In the genomic region with DNA sequence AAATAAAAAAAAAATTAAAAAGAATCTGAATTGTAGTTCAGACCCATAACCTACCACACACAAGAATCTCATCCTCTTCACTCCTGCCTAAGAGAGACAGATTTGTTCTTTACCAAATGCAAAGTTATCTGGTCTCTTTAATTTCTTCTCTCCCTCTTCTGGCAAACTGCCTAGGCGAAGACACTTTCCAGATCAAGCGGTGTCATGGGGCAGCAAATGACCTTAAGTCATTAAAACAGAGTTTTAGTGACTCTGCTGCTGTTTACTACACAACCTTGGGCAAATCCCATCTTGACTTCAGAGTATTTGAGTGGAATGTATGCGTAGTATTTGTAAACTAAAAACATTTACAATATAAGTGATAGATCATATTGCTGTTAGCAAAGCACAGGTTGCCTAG, we compare ENCODE assay signal across 17 cellular contexts.
"Had no signal": no experiment of that assay in that cellular context is flagged by ENCODE, and none has a peak within 500 bp of the region (broad histone marks: within the 10 kb centered on the region; RNA-seq: fewer than 3 reads in every experiment).

No MANE protein-coding gene starts in this region.

- H3K9me3 ChIP-seq: body of pancreas, gastrocnemius medialis, thyroid gland, vagina had no signal

- H3K36me3 ChIP-seq: gastrocnemius medialis, heart left ventricle, left lung, thyroid gland, vagina had no signal

- H3K27ac ChIP-seq: body of pancreas, gastrocnemius medialis, left lung, thyroid gland, vagina had no signal

- DNase-seq: activated B cell treated with CpG ODN at 0.5 μM for 24 hours; activated CD4-positive, alpha-beta T cell treated with anti-CD3 and anti-CD28 coated beads, Interleukin-2, amount 10 ng/mL, durations not matched to agents 24 days and 14 days; activated CD8-positive, alpha-beta memory T cell treated with anti-CD3 and anti-CD28 coated beads, Interleukin-2, amount 50 U/mL, for 4 hours; activated CD8-positive, alpha-beta T cell treated with anti-CD3 and anti-CD28 coated beads, Interleukin-2, amount 10 ng/mL, durations not matched to agents 7 days and 5 days; activated gamma-delta T cell; activated T-cell treated with anti-CD3 and anti-CD28 coated beads, Interleukin-2, amount 50 U/mL, for 48 hours; amygdala; effector memory CD4-positive, alpha-beta T cell; gastrocnemius medialis; heart left ventricle; left lung; stimulated activated CD4-positive, alpha-beta T cell treated with anti-CD3 and anti-CD28 coated beads, Interleukin-2, amount 100 ng/mL, for 24 hours; SW 1271; thyroid gland had no signal

- FAIRE-seq: islet of Langerhans had no signal

- H3K27me3 ChIP-seq: body of pancreas, gastrocnemius medialis, heart left ventricle, left lung, thyroid gland, vagina had no signal

- H3K4me3 ChIP-seq: body of pancreas, gastrocnemius medialis, heart left ventricle, left lung, thyroid gland, vagina had no signal
